Comparison of ENCODE assay signal across 17 cellular contexts in genomic region chr2:215571693-215572092, GRCh38.
A peak's percentile ranks its signal among the peaks of the same experiment; 100 is the strongest.
DNase-seq lines count a peak whose midpoint lies in the region; ATAC-seq and TF ChIP-seq lines count a peak whose summit lies in the region.
"Had no signal": no experiment of that assay in that cellular context is flagged by ENCODE, and none has a peak within 500 bp of the region (broad histone marks: within the 10 kb centered on the region; RNA-seq: fewer than 3 reads in every experiment).

No MANE protein-coding gene starts in this region.

- CTCF ChIA-PET in SK-N-SH (lab: Yijun Ruan, JAX), result no interaction called here

- no peak for TF ChIP-seq EP300 in SK-N-SH (IDR thresholded peaks at IDR 0.05; ENCODE audit: borderline replicate concordance in 1 of 2, low read depth in 1 of 2, low read length in 1 of 2)

- no peak overlapping the region for H3K4me3 ChIP-seq in SK-N-SH (ENCODE audit: low read depth in 2 of 2, low read length in 1 of 2)
- H3K4me3 ChIP-seq in choroid plexus epithelial cell (ENCODE audit: low read depth, low read length), result no peak overlapping the region
- H3K4me3 ChIP-seq: MG63, PC-9 had no signal

- no peaks in the 10 kb centered on the region for H3K27me3 ChIP-seq in SK-N-SH (ENCODE audit: insufficient read depth)
- H3K27me3 ChIP-seq: MG63 had no signal

- no peaks in the 10 kb centered on the region for H3K9me2 ChIP-seq in SK-N-SH

- no peak overlapping the region for H3K27ac ChIP-seq in SK-N-SH (ENCODE audit: low read depth in 2 of 2, low read length in 1 of 2)
- H3K27ac ChIP-seq: PC-9 had no signal

- ATAC-seq in SK-N-SH treated with all-trans-retinoic acid at 6 μM for 48 hours, result no peak
- ATAC-seq in GM21737 (IDR thresholded peaks at IDR 0.05; ENCODE audit: unreplicated experiment), result no peak
- ATAC-seq in GM18861 (IDR thresholded peaks at IDR 0.05; ENCODE audit: unreplicated experiment), result no peak

- TF ChIP-seq CTCF in SK-N-SH (IDR thresholded peaks at IDR 0.05) (no peak), choroid plexus epithelial cell (conservative IDR thresholded peaks at IDR 0.05; ENCODE audit: low read depth, low read length) (no peak)

- no peak for DNase-seq in SK-N-SH
- peak; percentile 50 for DNase-seq in SK-N-DZ (ENCODE audit: low spot score)
- DNase-seq in choroid plexus epithelial cell (ENCODE audit: low read depth), result peak; percentile 40
- DNase-seq in pulmonary artery endothelial cell (ENCODE audit: low read depth, low spot score), result peak; percentile 67
- DNase-seq in NCI-H82 treated with DMSO at 0.1 percent for 48 hours (lab: John Stamatoyannopoulos, UW; ENCODE audit: unreplicated experiment), result no peak
- DNase-seq: DMS79, MG63, NCI-H1930, NCI-H226, NCI-H510A treated with DMSO at 0.1 percent for 48 hours, NCI-H82, PC-9, RPMI8226, SHP77 treated with DMSO at 0.1 percent for 48 hours had no signal

- peaks cover 3% of the 10 kb centered on the region for H3F3A ChIP-seq in SK-N-SH (replicated peaks; ENCODE audit: insufficient read depth)

- H3K79me2 ChIP-seq in SK-N-SH (ENCODE audit: insufficient read depth), result no peaks in the 10 kb centered on the region

- POLR2A ChIA-PET in SK-N-SH (lab: Yijun Ruan, JAX), result no interaction called here

- no peaks in the 10 kb centered on the region for H3K9me3 ChIP-seq in SK-N-SH
- H3K9me3 ChIP-seq: MG63 had no signal

- H3K4me1 ChIP-seq in SK-N-SH (ENCODE audit: control insufficient read depth in 1 of 2, insufficient read depth in 2 of 2, low read depth in 1 of 2, low read length in 1 of 2), result no peaks in the 10 kb centered on the region; a peak in 3 of 4 replicates

- H3K4me2 ChIP-seq in SK-N-SH, result no peak overlapping the region
- H3K4me2 ChIP-seq: PC-9 had no signal

- 92% methylated on average over 1 of the region's 1 CpG for WGBS in SK-N-SH (ENCODE audit: low lambda C conversion rate)

- no peaks in the 10 kb centered on the region for H4K20me1 ChIP-seq in SK-N-SH (ENCODE audit: insufficient read depth)

- 0 out of 2 replicates have a peak overlapping the region, but pooled peaks have one; percentile 20 for H2AFZ ChIP-seq in SK-N-SH (ENCODE audit: low read depth)
- H2AFZ ChIP-seq: PC-9 had no signal

- no peak for TF ChIP-seq RAD21 in SK-N-SH (IDR thresholded peaks at IDR 0.05; ENCODE audit: low read length)

- H3K36me3 ChIP-seq in SK-N-SH (replicated peaks in 1 of 2; ENCODE audit: control insufficient read depth in 1 of 2, insufficient read depth in 2 of 2, low read length in 1 of 2), result no peaks in the 10 kb centered on the region
- H3K36me3 ChIP-seq: MG63 had no signal

- no peak overlapping the region for H3K9ac ChIP-seq in SK-N-SH

TF ChIP-seq in SK-N-SH, 30 proteins besides CTCF, POLR2A, EP300 and RAD21 (continues in another document):
- TF ChIP-seq GATA2 (CRISPR knock-in tag; IDR thresholded peaks at IDR 0.05), result no peak
- TF ChIP-seq TCF12 (IDR thresholded peaks at IDR 0.05), result no peak
- TF ChIP-seq GABPA (IDR thresholded peaks at IDR 0.05; ENCODE audit: low read depth), result no peak
- TF ChIP-seq, protein P1, sequence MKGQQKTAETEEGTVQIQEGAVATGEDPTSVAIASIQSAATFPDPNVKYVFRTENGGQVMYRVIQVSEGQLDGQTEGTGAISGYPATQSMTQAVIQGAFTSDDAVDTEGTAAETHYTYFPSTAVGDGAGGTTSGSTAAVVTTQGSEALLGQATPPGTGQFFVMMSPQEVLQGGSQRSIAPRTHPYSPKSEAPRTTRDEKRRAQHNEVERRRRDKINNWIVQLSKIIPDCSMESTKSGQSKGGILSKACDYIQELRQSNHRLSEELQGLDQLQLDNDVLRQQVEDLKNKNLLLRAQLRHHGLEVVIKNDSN (IDR thresholded peaks at IDR 0.05; ENCODE audit: borderline replicate concordance, low read depth), result no peak
- TF ChIP-seq, protein P2, sequence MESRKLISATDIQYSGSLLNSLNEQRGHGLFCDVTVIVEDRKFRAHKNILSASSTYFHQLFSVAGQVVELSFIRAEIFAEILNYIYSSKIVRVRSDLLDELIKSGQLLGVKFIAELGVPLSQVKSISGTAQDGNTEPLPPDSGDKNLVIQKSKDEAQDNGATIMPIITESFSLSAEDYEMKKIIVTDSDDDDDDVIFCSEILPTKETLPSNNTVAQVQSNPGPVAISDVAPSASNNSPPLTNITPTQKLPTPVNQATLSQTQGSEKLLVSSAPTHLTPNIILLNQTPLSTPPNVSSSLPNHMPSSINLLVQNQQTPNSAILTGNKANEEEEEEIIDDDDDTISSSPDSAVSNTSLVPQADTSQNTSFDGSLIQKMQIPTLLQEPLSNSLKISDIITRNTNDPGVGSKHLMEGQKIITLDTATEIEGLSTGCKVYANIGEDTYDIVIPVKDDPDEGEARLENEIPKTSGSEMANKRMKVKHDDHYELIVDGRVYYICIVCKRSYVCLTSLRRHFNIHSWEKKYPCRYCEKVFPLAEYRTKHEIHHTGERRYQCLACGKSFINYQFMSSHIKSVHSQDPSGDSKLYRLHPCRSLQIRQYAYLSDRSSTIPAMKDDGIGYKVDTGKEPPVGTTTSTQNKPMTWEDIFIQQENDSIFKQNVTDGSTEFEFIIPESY (IDR thresholded peaks at IDR 0.05; ENCODE audit: borderline replicate concordance, low read depth), result no peak
- TF ChIP-seq RXRA (IDR thresholded peaks at IDR 0.05; ENCODE audit: borderline replicate concordance, low read depth), result no peak
- TF ChIP-seq RCOR1 (IDR thresholded peaks at IDR 0.05; ENCODE audit: low read length), result no peak
- no peak for TF ChIP-seq MEF2A (IDR thresholded peaks at IDR 0.05; ENCODE audit: borderline replicate concordance, low read depth)
- TF ChIP-seq, protein P3, sequence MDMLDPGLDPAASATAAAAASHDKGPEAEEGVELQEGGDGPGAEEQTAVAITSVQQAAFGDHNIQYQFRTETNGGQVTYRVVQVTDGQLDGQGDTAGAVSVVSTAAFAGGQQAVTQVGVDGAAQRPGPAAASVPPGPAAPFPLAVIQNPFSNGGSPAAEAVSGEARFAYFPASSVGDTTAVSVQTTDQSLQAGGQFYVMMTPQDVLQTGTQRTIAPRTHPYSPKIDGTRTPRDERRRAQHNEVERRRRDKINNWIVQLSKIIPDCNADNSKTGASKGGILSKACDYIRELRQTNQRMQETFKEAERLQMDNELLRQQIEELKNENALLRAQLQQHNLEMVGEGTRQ (IDR thresholded peaks at IDR 0.05; ENCODE audit: borderline replicate concordance, low read depth, low read length), result no peak

TF ChIP-seq in SK-N-SH treated with all-trans-retinoic acid at 6 μM for 48 hours, 23 proteins besides CTCF, POLR2A, EP300 and RAD21 (continues in another document):
- TF ChIP-seq RARB (CRISPR knock-in tag; IDR thresholded peaks at IDR 0.05), result no peak
- TF ChIP-seq ZNF565 (CRISPR knock-in tag; conservative IDR thresholded peaks at IDR 0.05; ENCODE audit: low read depth), result no peak
- no peak for TF ChIP-seq ARNTL (CRISPR knock-in tag; IDR thresholded peaks at IDR 0.05; ENCODE audit: borderline replicate concordance, low read depth)
- no peak for TF ChIP-seq PPARA (CRISPR knock-in tag; IDR thresholded peaks at IDR 0.05; ENCODE audit: borderline replicate concordance)
- no peak for TF ChIP-seq ZFP3 (CRISPR knock-in tag; IDR thresholded peaks at IDR 0.05)
- no peak for TF ChIP-seq ZC3H10 (CRISPR knock-in tag; IDR thresholded peaks at IDR 0.05)
- TF ChIP-seq BACH2 (CRISPR knock-in tag; IDR thresholded peaks at IDR 0.05; ENCODE audit: borderline replicate concordance), result no peak
- TF ChIP-seq CSRNP3 (CRISPR knock-in tag; IDR thresholded peaks at IDR 0.05), result no peak
- TF ChIP-seq CSDC2 (CRISPR knock-in tag; IDR thresholded peaks at IDR 0.05), result no peak
- TF ChIP-seq TSHZ2 (CRISPR knock-in tag; IDR thresholded peaks at IDR 0.05), result no peak
- TF ChIP-seq TOX (CRISPR knock-in tag; IDR thresholded peaks at IDR 0.05; ENCODE audit: borderline replicate concordance), result no peak
- no peak for TF ChIP-seq SNAI2 (CRISPR knock-in tag; IDR thresholded peaks at IDR 0.05)
- no peak for TF ChIP-seq OSR1 (CRISPR knock-in tag; IDR thresholded peaks at IDR 0.05)
- no peak for TF ChIP-seq ESRRG (CRISPR knock-in tag; IDR thresholded peaks at IDR 0.05)

Comparison
In these comparisons a context has a peak if more than half of its experiments do, and no peak if none do; other contexts are left out.
1. DNase-seq: peak in SK-N-DZ (single experiment), choroid plexus epithelial cell (single experiment) and pulmonary artery endothelial cell (single experiment); none in SK-N-SH (single experiment) and NCI-H82 treated with DMSO at 0.1 percent for 48 hours (single experiment).